ENCODE assay signal across 9 cellular contexts in genomic region chr9:137582286-137582860, GRCh38. TPM values are rescaled to one million over a fixed set of nuclear protein-coding genes. Genes with fewer than 3 reads are reported as not detected.
DNase-seq lines count a peak whose midpoint lies in the region; ATAC-seq and TF ChIP-seq lines count a peak whose summit lies in the region.
"Had no signal": no experiment of that assay in that cellular context is flagged by ENCODE, and none has a peak within 500 bp of the region (broad histone marks: within the 10 kb centered on the region; RNA-seq: fewer than 3 reads in every experiment).

No MANE protein-coding gene starts in this region.

- peaks cover 14% of the 10 kb centered on the region for H3K36me3 Mint-ChIP-seq in activated naive CD4-positive, alpha-beta T cell treated with anti-CD3 and anti-CD28 coated beads, Interleukin-2, amount 10 ng/mL, durations not matched to agents 7 days and 5 days
- peaks cover 0 to 9% of the 10 kb centered on the region in 2 donors for H3K36me3 Mint-ChIP-seq in activated naive CD4-positive, alpha-beta T cell treated with anti-CD3 and anti-CD28 coated beads, Interleukin-2, amount 50 U/mL, for 72 hours
- peaks cover 18% of the 10 kb centered on the region for H3K36me3 Mint-ChIP-seq in activated naive CD8-positive, alpha-beta T cell treated with anti-CD3 and anti-CD28 coated beads, Interleukin-2, amount 50 U/mL, for 24 hours (ENCODE audit: low read depth)

- TF ChIP-seq POLR2A in stomach (IDR thresholded peaks at IDR 0.05): no peak

- no peak overlapping the region for H3K27ac Mint-ChIP-seq in activated naive CD4-positive, alpha-beta T cell treated with anti-CD3 and anti-CD28 coated beads, Interleukin-2, amount 10 ng/mL, durations not matched to agents 7 days and 5 days
- no peak overlapping the region for H3K27ac Mint-ChIP-seq in activated naive CD4-positive, alpha-beta T cell treated with anti-CD3 and anti-CD28 coated beads, Interleukin-2, amount 50 U/mL, for 72 hours
- H3K27ac Mint-ChIP-seq in activated naive CD8-positive, alpha-beta T cell treated with anti-CD3 and anti-CD28 coated beads, Interleukin-2, amount 50 U/mL, for 24 hours: no peak overlapping the region
- H3K27ac Mint-ChIP-seq: CD8-positive, alpha-beta T cell had no signal

- H3K4me3 Mint-ChIP-seq in activated naive CD4-positive, alpha-beta T cell treated with anti-CD3 and anti-CD28 coated beads, Interleukin-2, amount 10 ng/mL, durations not matched to agents 7 days and 5 days: no peak overlapping the region
- H3K4me3 Mint-ChIP-seq in activated naive CD8-positive, alpha-beta T cell treated with anti-CD3 and anti-CD28 coated beads, Interleukin-2, amount 50 U/mL, for 24 hours: no peak overlapping the region
- H3K4me3 Mint-ChIP-seq: CD8-positive, alpha-beta T cell had no signal

- peak; percentile 53 for DNase-seq in activated naive CD4-positive, alpha-beta T cell treated with anti-CD3 and anti-CD28 coated beads, Interleukin-2, amount 10 ng/mL, durations not matched to agents 7 days and 5 days
- DNase-seq in activated naive CD4-positive, alpha-beta T cell treated with anti-CD3 and anti-CD28 coated beads, Interleukin-2, amount 50 U/mL, for 72 hours (ENCODE audit: low spot score in 2 of 2): no peak
- peak; percentile 19 for DNase-seq in NCI-H2196 treated with DMSO at 0.1 percent for 48 hours (lab: John Stamatoyannopoulos, UW; ENCODE audit: unreplicated experiment)
- DNase-seq in epithelial cell of proximal tubule (ENCODE audit: low read depth): no peak
- peak; percentile 55 for DNase-seq in stomach
- DNase-seq in activated naive CD8-positive, alpha-beta T cell treated with anti-CD3 and anti-CD28 coated beads, Interleukin-2, amount 50 U/mL, for 24 hours: no peak
- no peak for DNase-seq in MG63
- DNase-seq in effector memory CD4-positive, alpha-beta T cell: no peak

- H3K9me3 Mint-ChIP-seq in activated naive CD4-positive, alpha-beta T cell treated with anti-CD3 and anti-CD28 coated beads, Interleukin-2, amount 10 ng/mL, durations not matched to agents 7 days and 5 days: no peaks in the 10 kb centered on the region
- no peaks in the 10 kb centered on the region for H3K9me3 Mint-ChIP-seq in activated naive CD4-positive, alpha-beta T cell treated with anti-CD3 and anti-CD28 coated beads, Interleukin-2, amount 50 U/mL, for 72 hours
- H3K9me3 Mint-ChIP-seq in activated naive CD8-positive, alpha-beta T cell treated with anti-CD3 and anti-CD28 coated beads, Interleukin-2, amount 50 U/mL, for 24 hours: no peaks in the 10 kb centered on the region
- H3K9me3 Mint-ChIP-seq: CD8-positive, alpha-beta T cell had no signal

- no peak overlapping the region for H3K27ac ChIP-seq in stomach
- no peak overlapping the region for H3K27ac ChIP-seq in effector memory CD4-positive, alpha-beta T cell (ENCODE audit: insufficient read depth, low read length, poor library complexity, severe bottlenecking)

- H3K9me3 ChIP-seq in stomach: no peaks in the 10 kb centered on the region
- H3K9me3 ChIP-seq in MG63: no peaks in the 10 kb centered on the region
- no peaks in the 10 kb centered on the region for H3K9me3 ChIP-seq in effector memory CD4-positive, alpha-beta T cell (ENCODE audit: control insufficient read depth, low read length)

- peaks cover 35 to 67% (median 61%) of the 10 kb centered on the region in 4 donors for H3K36me3 ChIP-seq in stomach
- H3K36me3 ChIP-seq in MG63: peaks cover 29% of the 10 kb centered on the region
- peaks cover 29% of the 10 kb centered on the region for H3K36me3 ChIP-seq in effector memory CD4-positive, alpha-beta T cell (ENCODE audit: control insufficient read depth, insufficient read depth, low read length)

- CTCF ChIA-PET in activated naive CD4-positive, alpha-beta T cell treated with anti-CD3 and anti-CD28 coated beads, Interleukin-2, amount 10 ng/mL, durations not matched to agents 7 days and 5 days (lab: Charles Lee): interaction anchor here (1.6 kb wide), 1 partner anchor 113 kb away, joined by 3 read pairs; no protein-coding TSS in a partner anchor

- H3K27me3 Mint-ChIP-seq in activated naive CD4-positive, alpha-beta T cell treated with anti-CD3 and anti-CD28 coated beads, Interleukin-2, amount 10 ng/mL, durations not matched to agents 7 days and 5 days: no peaks in the 10 kb centered on the region
- H3K27me3 Mint-ChIP-seq in activated naive CD8-positive, alpha-beta T cell treated with anti-CD3 and anti-CD28 coated beads, Interleukin-2, amount 50 U/mL, for 24 hours: no peaks in the 10 kb centered on the region

- H3K4me1 Mint-ChIP-seq in activated naive CD4-positive, alpha-beta T cell treated with anti-CD3 and anti-CD28 coated beads, Interleukin-2, amount 10 ng/mL, durations not matched to agents 7 days and 5 days: peaks cover 14% of the 10 kb centered on the region
- H3K4me1 Mint-ChIP-seq in activated naive CD8-positive, alpha-beta T cell treated with anti-CD3 and anti-CD28 coated beads, Interleukin-2, amount 50 U/mL, for 24 hours: peaks cover 15% of the 10 kb centered on the region

- TF ChIP-seq EP300 in stomach (IDR thresholded peaks at IDR 0.05): no peak

- ATAC-seq in activated naive CD4-positive, alpha-beta T cell treated with anti-CD3 and anti-CD28 coated beads, Interleukin-2, amount 50 U/mL, for 72 hours: no peak
- no peak for ATAC-seq in activated naive CD8-positive, alpha-beta T cell treated with anti-CD3 and anti-CD28 coated beads, Interleukin-2, amount 50 U/mL, for 24 hours
- ATAC-seq: CD8-positive, alpha-beta T cell had no signal

- H3K27me3 ChIP-seq in stomach (no peaks in the 10 kb centered on the region), MG63 (no peaks in the 10 kb centered on the region)
- H3K27me3 ChIP-seq in effector memory CD4-positive, alpha-beta T cell (replicated peaks; ENCODE audit: control insufficient read depth, insufficient read depth, low read length, poor library complexity, severe bottlenecking): no peaks in the 10 kb centered on the region

- H3K4me1 ChIP-seq in stomach: peaks cover 13 to 39% (median 24%) of the 10 kb centered on the region in 4 donors
- peaks cover 12% of the 10 kb centered on the region for H3K4me1 ChIP-seq in effector memory CD4-positive, alpha-beta T cell (ENCODE audit: control insufficient read depth, insufficient read depth, low read length, poor library complexity, severe bottlenecking)

- intact Hi-C loops in stomach (cut with DNase I; ENCODE audit: low total_unique reads): no loop called here

- WGBS in stomach, 5 donors: 74 to 81% (median 76%) methylated on average over 11 to 20 of the region's 20 CpGs

- H3K4me3 ChIP-seq in epithelial cell of proximal tubule (ENCODE audit: low read depth, low read length) (no peak overlapping the region), stomach (no peak overlapping the region), MG63 (no peak overlapping the region)
- H3K4me3 ChIP-seq in effector memory CD4-positive, alpha-beta T cell (ENCODE audit: insufficient read depth, low read depth, low read length, poor library complexity, severe bottlenecking): no peak overlapping the region

- TF ChIP-seq CTCF in epithelial cell of proximal tubule (conservative IDR thresholded peaks at IDR 0.05; ENCODE audit: low read depth, low read length) (peak; percentile 40), stomach (IDR thresholded peaks at IDR 0.05) (peak in 2 of 7 experiments; percentile 19 to 25)

RNA-seq across cellular contexts. Expression of gene DPH7, which starts 3.6 kb away (rescaled TPM):
- total RNA-seq in activated naive CD4-positive, alpha-beta T cell treated with anti-CD3 and anti-CD28 coated beads, Interleukin-2, amount 50 U/mL, for 72 hours: 10 to 100 TPM; 30.1 to 64.7 TPM
- total RNA-seq in epithelial cell of proximal tubule (35.3 and 42.2 TPM in 2 replicates), stomach (100 to 1,000 TPM in 1 of 5 donors, 10 to 100 TPM in 4; 14.3 to 134 (median 25.5) TPM)
- polyA plus RNA-seq in stomach: 10 to 100 TPM; 14.9 to 39.6 (median 20.0) TPM
- 28.8 and 69.1 TPM in 2 replicates for total RNA-seq in MG63 (2014; rRNA removed; shearing (Covaris generic); ENCODE audit: low replicate concordance)

RNA-seq across cellular contexts. Expression of gene ZMYND19, which starts 7.9 kb away (rescaled TPM):
- total RNA-seq in activated naive CD4-positive, alpha-beta T cell treated with anti-CD3 and anti-CD28 coated beads, Interleukin-2, amount 50 U/mL, for 72 hours: 10 to 100 TPM; 32.9 to 63.5 TPM
- 30.4 and 45.0 TPM in 2 replicates for total RNA-seq in epithelial cell of proximal tubule
- total RNA-seq in stomach: 10 to 100 TPM in 4 of 5 donors, 1 to 10 TPM in 1; 9.4 to 40.6 (median 31.9) TPM
- 10 to 100 TPM; 17.0 to 30.0 (median 21.1) TPM for polyA plus RNA-seq in stomach
- total RNA-seq in MG63 (2014; rRNA removed; shearing (Covaris generic); ENCODE audit: low replicate concordance): 19.0 and 33.8 TPM in 2 replicates

RNA-seq across cellular contexts. Expression of gene ARRDC1, which starts 23.1 kb away (rescaled TPM):
- 10 to 100 TPM; 34.4 to 40.9 TPM for total RNA-seq in activated naive CD4-positive, alpha-beta T cell treated with anti-CD3 and anti-CD28 coated beads, Interleukin-2, amount 50 U/mL, for 72 hours
- total RNA-seq in epithelial cell of proximal tubule (47.6 and 74.8 TPM in 2 replicates), stomach (100 to 1,000 TPM in 4 of 5 donors, 10 to 100 TPM in 1; 31.8 to 185 (median 148) TPM)
- 100 to 1,000 TPM in 2 of 3 donors, 10 to 100 TPM in 1; 93.5 to 134 (median 128) TPM for polyA plus RNA-seq in stomach
- 11.9 and 36.0 TPM in 2 replicates for total RNA-seq in MG63 (2014; rRNA removed; shearing (Covaris generic); ENCODE audit: low replicate concordance)

RNA-seq across cellular contexts. Expression of gene MRPL41, which starts 30.7 kb away (rescaled TPM):
- total RNA-seq in activated naive CD4-positive, alpha-beta T cell treated with anti-CD3 and anti-CD28 coated beads, Interleukin-2, amount 50 U/mL, for 72 hours: 10 to 100 TPM; 21.2 to 31.6 TPM
- total RNA-seq in epithelial cell of proximal tubule: 110 and 125 TPM in 2 replicates
- 100 to 1,000 TPM in 1 of 5 donors, 10 to 100 TPM in 4; 23.3 to 282 (median 88.1) TPM for total RNA-seq in stomach
- polyA plus RNA-seq in stomach: 100 to 1,000 TPM; 115 to 183 (median 181) TPM
- 57.4 and 62.2 TPM in 2 replicates for total RNA-seq in MG63 (2014; rRNA removed; shearing (Covaris generic); ENCODE audit: low replicate concordance)

RNA-seq across cellular contexts. Expression of gene PNPLA7, which starts 32.2 kb away (rescaled TPM):
- total RNA-seq in activated naive CD4-positive, alpha-beta T cell treated with anti-CD3 and anti-CD28 coated beads, Interleukin-2, amount 50 U/mL, for 72 hours: 1 to 10 TPM; 3.7 to 4.4 TPM
- total RNA-seq in epithelial cell of proximal tubule: under 0.01 and 0.06 TPM in 2 replicates
- 10 to 100 TPM in 4 of 5 donors, 1 to 10 TPM in 1; 3.5 to 51.3 (median 21.4) TPM for total RNA-seq in stomach
- polyA plus RNA-seq in stomach: 10 to 100 TPM in 2 of 3 donors, 1 to 10 TPM in 1; 9.2 to 15.6 (median 14.1) TPM
- total RNA-seq in MG63 (2014; rRNA removed; shearing (Covaris generic); ENCODE audit: low replicate concordance): not detected in 2 replicates

Comparison
In these comparisons a context has a peak if more than half of its experiments do, and no peak if none do; other contexts are left out.
1. DNase-seq: peak in activated naive CD4-positive, alpha-beta T cell treated with anti-CD3 and anti-CD28 coated beads, Interleukin-2, amount 10 ng/mL, durations not matched to agents 7 days and 5 days (single experiment), NCI-H2196 treated with DMSO at 0.1 percent for 48 hours (single experiment) and stomach (single experiment); none in activated naive CD4-positive, alpha-beta T cell treated with anti-CD3 and anti-CD28 coated beads, Interleukin-2, amount 50 U/mL, for 72 hours (0 of 2), epithelial cell of proximal tubule (single experiment), activated naive CD8-positive, alpha-beta T cell treated with anti-CD3 and anti-CD28 coated beads, Interleukin-2, amount 50 U/mL, for 24 hours (single experiment), MG63 (single experiment) and effector memory CD4-positive, alpha-beta T cell (0 of 3).